In genomic region chr7:112204776-112205347, GRCh38 we compare ENCODE assay signal across 8 cellular contexts. TPM values are rescaled to one million over a fixed set of nuclear protein-coding genes. Genes with fewer than 3 reads are reported as not detected.
DNase-seq lines count a peak whose midpoint lies in the region; FAIRE-seq lines count a peak whose summit lies in the region.

No MANE protein-coding gene starts in this region.

- peaks cover 24% of the 10 kb centered on the region for H3K4me1 Mint-ChIP-seq in activated naive CD8-positive, alpha-beta T cell treated with anti-CD3 and anti-CD28 coated beads for 36 hours

- H3K4me1 ChIP-seq in small intestine (ENCODE audit: control insufficient read depth in 2 of 2, insufficient read depth in 1 of 2, low read depth in 1 of 2, low read length in 1 of 2): peaks cover 0 to 10% of the 10 kb centered on the region in 2 donors

- peak overlapping the region in 1 of 2 donors; percentile 57 for H3K27ac ChIP-seq in small intestine (ENCODE audit: low read depth in 1 of 2, low read length in 1 of 2)

- H3K27ac Mint-ChIP-seq in activated naive CD8-positive, alpha-beta T cell treated with anti-CD3 and anti-CD28 coated beads for 36 hours: no peak overlapping the region

- H3K4me3 Mint-ChIP-seq in activated naive CD8-positive, alpha-beta T cell treated with anti-CD3 and anti-CD28 coated beads for 36 hours: peak overlapping the region; percentile 97

- WGBS in small intestine, 3 donors: 0 to 1% (median 0%) methylated on average over 10 of the region's 10 CpGs

- H3K4me3 ChIP-seq in iPS-11a (ENCODE audit: low read depth, low read length) (peak overlapping the region; percentile 85), small intestine (ENCODE audit: low read depth in 1 of 2, low read length in 2 of 2) (peak overlapping the region; percentile 82 to 85)

- H3K36me3 ChIP-seq in small intestine (ENCODE audit: control insufficient read depth in 2 of 2, insufficient read depth in 2 of 2, low read length in 2 of 2): no peaks in the 10 kb centered on the region

- peaks cover 0 to 2% of the 10 kb centered on the region in 2 donors for H3K27me3 ChIP-seq in small intestine (ENCODE audit: control insufficient read depth in 2 of 2, insufficient read depth in 2 of 2, low read length in 2 of 2)

- H3K36me3 Mint-ChIP-seq in activated naive CD8-positive, alpha-beta T cell treated with anti-CD3 and anti-CD28 coated beads for 36 hours: no peaks in the 10 kb centered on the region

- peak; percentile 67 for DNase-seq in DMS 273 (lab: John Stamatoyannopoulos, UW; ENCODE audit: unreplicated experiment)
- no peak for DNase-seq in DMS 273 treated with DMSO at 0.1 percent for 48 hours (lab: John Stamatoyannopoulos, UW)
- peak; percentile 18 for DNase-seq in NCI-H146 treated with DMSO at 0.1 percent for 48 hours (lab: John Stamatoyannopoulos, UW; ENCODE audit: unreplicated experiment)
- no peak for DNase-seq in activated naive CD8-positive, alpha-beta T cell treated with anti-CD3 and anti-CD28 coated beads for 36 hours
- DNase-seq in small intestine: peak; percentile 9
- DNase-seq in GOT3 (lab: John Stamatoyannopoulos, UW): no peak
- no peak for DNase-seq in foreskin melanocyte

- no peaks in the 10 kb centered on the region for H3K9me3 ChIP-seq in small intestine (ENCODE audit: control insufficient read depth, low read depth)

- no peaks in the 10 kb centered on the region for H3K9me3 Mint-ChIP-seq in activated naive CD8-positive, alpha-beta T cell treated with anti-CD3 and anti-CD28 coated beads for 36 hours

- FAIRE-seq in small intestine (lab: Jason Lieb, UNC): no peak

- peaks cover 45% of the 10 kb centered on the region for H3K27me3 Mint-ChIP-seq in activated naive CD8-positive, alpha-beta T cell treated with anti-CD3 and anti-CD28 coated beads for 36 hours

RNA-seq across cellular contexts. Expression of gene DOCK4, which starts 1.3 kb away (rescaled TPM):
- total RNA-seq in activated naive CD8-positive, alpha-beta T cell treated with anti-CD3 and anti-CD28 coated beads for 36 hours: under 1 TPM; 0.28 to 0.29 TPM
- 1 to 10 TPM in 2 of 3 donors, not detected in 1; 1.9 to 3.8 TPM for polyA plus RNA-seq in small intestine

RNA-seq across cellular contexts. Expression of gene ZNF277, which starts 1.6 kb away (rescaled TPM):
- total RNA-seq in activated naive CD8-positive, alpha-beta T cell treated with anti-CD3 and anti-CD28 coated beads for 36 hours: 10 to 100 TPM; 16.8 to 19.2 TPM
- polyA plus RNA-seq in small intestine: 10 to 100 TPM; 15.8 to 25.4 (median 24.4) TPM

Comparison
In these comparisons a context has a peak if more than half of its experiments do, and no peak if none do; other contexts are left out.
1. DNase-seq: peak in DMS 273 (single experiment), NCI-H146 treated with DMSO at 0.1 percent for 48 hours (single experiment) and small intestine (single experiment); none in DMS 273 treated with DMSO at 0.1 percent for 48 hours (single experiment), activated naive CD8-positive, alpha-beta T cell treated with anti-CD3 and anti-CD28 coated beads for 36 hours (single experiment), GOT3 (single experiment) and foreskin melanocyte (single experiment).